Comparison of ENCODE assay signal across 8 cellular contexts in genomic region chr1:36157115-36157903, GRCh38. TPM values are rescaled to one million over a fixed set of nuclear protein-coding genes. Genes with fewer than 3 reads are reported as not detected.
A peak's percentile ranks its signal among the peaks of the same experiment; 100 is the strongest.
DNase-seq lines count a peak whose midpoint lies in the region; ATAC-seq lines count a peak whose summit lies in the region.

No MANE protein-coding gene starts in this region.

- peak overlapping the region; percentile 83 for H3K4me3 Mint-ChIP-seq in activated T-helper 1 cell treated with anti-CD3 and anti-CD28 coated beads, Interleukin-12 subunit alpha, Interleukin-12 subunit beta, Interleukin-2, Interleukin-4 antibody, amounts not matched to agents 30 ng/mL and 10 ng/mL and 1 ng/mL, durations not matched to agents 14 hours and 24 hours and 36 hours

- DNase-seq in activated CD8-positive, alpha-beta memory T cell treated with anti-CD3 and anti-CD28 coated beads for 24 hours, result peak; percentile 66
- no peak for DNase-seq in activated CD8-positive, alpha-beta memory T cell treated with anti-CD3 and anti-CD28 coated beads, Interleukin-2, amount 50 U/mL, for 4 hours
- no peak for DNase-seq in activated T-helper 1 cell treated with anti-CD3 and anti-CD28 coated beads, Interleukin-12 subunit alpha, Interleukin-12 subunit beta, Interleukin-2, Interleukin-4 antibody, amounts not matched to agents 30 ng/mL and 10 ng/mL and 1 ng/mL, durations not matched to agents 14 hours and 24 hours and 36 hours (ENCODE audit: low spot score)
- DNase-seq in hepatic stellate cell (ENCODE audit: low spot score) (peak; percentile 63), AG08396 (ENCODE audit: low spot score) (no peak), DMS79 treated with DMSO at 0.1 percent for 48 hours (lab: John Stamatoyannopoulos, UW) (no peak)

- no peak for ATAC-seq in HG02938 (IDR thresholded peaks at IDR 0.05; ENCODE audit: unreplicated experiment)

- peaks cover 20% of the 10 kb centered on the region for H3K36me3 Mint-ChIP-seq in activated T-helper 1 cell treated with anti-CD3 and anti-CD28 coated beads, Interleukin-12 subunit alpha, Interleukin-12 subunit beta, Interleukin-2, Interleukin-4 antibody, amounts not matched to agents 30 ng/mL and 10 ng/mL and 1 ng/mL, durations not matched to agents 14 hours and 24 hours and 36 hours (ENCODE audit: low read depth)

- H3K9me3 Mint-ChIP-seq in activated T-helper 1 cell treated with anti-CD3 and anti-CD28 coated beads, Interleukin-12 subunit alpha, Interleukin-12 subunit beta, Interleukin-2, Interleukin-4 antibody, amounts not matched to agents 30 ng/mL and 10 ng/mL and 1 ng/mL, durations not matched to agents 14 hours and 24 hours and 36 hours, result no peaks in the 10 kb centered on the region

- H3K27ac Mint-ChIP-seq in activated T-helper 1 cell treated with anti-CD3 and anti-CD28 coated beads, Interleukin-12 subunit alpha, Interleukin-12 subunit beta, Interleukin-2, Interleukin-4 antibody, amounts not matched to agents 30 ng/mL and 10 ng/mL and 1 ng/mL, durations not matched to agents 14 hours and 24 hours and 36 hours, result peak overlapping the region; percentile 92

- peak overlapping the region; percentile 83 to 99 (median 93) for H3K4me3 ChIP-seq in skin epidermis

- H3K27ac ChIP-seq in skin epidermis, result peak overlapping the region; percentile 91 to 100 (median 99)

- intact Hi-C loops in activated T-helper 1 cell treated with anti-CD3 and anti-CD28 coated beads, Interleukin-12 subunit alpha, Interleukin-12 subunit beta, Interleukin-2, Interleukin-4 antibody, amounts not matched to agents 30 ng/mL and 10 ng/mL and 1 ng/mL, durations not matched to agents 14 hours and 24 hours and 36 hours (cut with micrococcal nuclease), result loop anchor here (1.0 kb wide), 1 partner anchor 8 kb away; the partner anchor contains the start of gene TRAPPC3

- H3K4me1 Mint-ChIP-seq in activated T-helper 1 cell treated with anti-CD3 and anti-CD28 coated beads, Interleukin-12 subunit alpha, Interleukin-12 subunit beta, Interleukin-2, Interleukin-4 antibody, amounts not matched to agents 30 ng/mL and 10 ng/mL and 1 ng/mL, durations not matched to agents 14 hours and 24 hours and 36 hours (ENCODE audit: low read depth), result peaks cover 68% of the 10 kb centered on the region

- no peaks in the 10 kb centered on the region for H3K27me3 Mint-ChIP-seq in activated T-helper 1 cell treated with anti-CD3 and anti-CD28 coated beads, Interleukin-12 subunit alpha, Interleukin-12 subunit beta, Interleukin-2, Interleukin-4 antibody, amounts not matched to agents 30 ng/mL and 10 ng/mL and 1 ng/mL, durations not matched to agents 14 hours and 24 hours and 36 hours (ENCODE audit: insufficient read depth)

RNA-seq across cellular contexts. Expression of gene MAP7D1, which starts 1.3 kb away (rescaled TPM):
- total RNA-seq in activated T-helper 1 cell treated with anti-CD3 and anti-CD28 coated beads, Interleukin-12 subunit alpha, Interleukin-12 subunit beta, Interleukin-2, Interleukin-4 antibody, amounts not matched to agents 30 ng/mL and 10 ng/mL and 1 ng/mL, durations not matched to agents 14 hours and 24 hours and 36 hours, result 167 and 169 TPM in 2 replicates

RNA-seq across cellular contexts. Expression of gene TRAPPC3, which starts 8.0 kb away (rescaled TPM):
- total RNA-seq in activated T-helper 1 cell treated with anti-CD3 and anti-CD28 coated beads, Interleukin-12 subunit alpha, Interleukin-12 subunit beta, Interleukin-2, Interleukin-4 antibody, amounts not matched to agents 30 ng/mL and 10 ng/mL and 1 ng/mL, durations not matched to agents 14 hours and 24 hours and 36 hours, result 74.2 and 74.4 TPM in 2 replicates

RNA-seq across cellular contexts. Expression of gene COL8A2, which starts 32.3 kb away (rescaled TPM):
- total RNA-seq in activated T-helper 1 cell treated with anti-CD3 and anti-CD28 coated beads, Interleukin-12 subunit alpha, Interleukin-12 subunit beta, Interleukin-2, Interleukin-4 antibody, amounts not matched to agents 30 ng/mL and 10 ng/mL and 1 ng/mL, durations not matched to agents 14 hours and 24 hours and 36 hours, result 0.08 TPM in 1 of 2 replicates, not detected in the other

Comparison
In these comparisons a context has a peak if more than half of its experiments do, and no peak if none do; other contexts are left out.
1. DNase-seq: peak in activated CD8-positive, alpha-beta memory T cell treated with anti-CD3 and anti-CD28 coated beads for 24 hours (single experiment) and hepatic stellate cell (single experiment); none in activated CD8-positive, alpha-beta memory T cell treated with anti-CD3 and anti-CD28 coated beads, Interleukin-2, amount 50 U/mL, for 4 hours (single experiment), activated T-helper 1 cell treated with anti-CD3 and anti-CD28 coated beads, Interleukin-12 subunit alpha, Interleukin-12 subunit beta, Interleukin-2, Interleukin-4 antibody, amounts not matched to agents 30 ng/mL and 10 ng/mL and 1 ng/mL, durations not matched to agents 14 hours and 24 hours and 36 hours (single experiment), AG08396 (single experiment) and DMS79 treated with DMSO at 0.1 percent for 48 hours (single experiment).